In the genomic region with DNA sequence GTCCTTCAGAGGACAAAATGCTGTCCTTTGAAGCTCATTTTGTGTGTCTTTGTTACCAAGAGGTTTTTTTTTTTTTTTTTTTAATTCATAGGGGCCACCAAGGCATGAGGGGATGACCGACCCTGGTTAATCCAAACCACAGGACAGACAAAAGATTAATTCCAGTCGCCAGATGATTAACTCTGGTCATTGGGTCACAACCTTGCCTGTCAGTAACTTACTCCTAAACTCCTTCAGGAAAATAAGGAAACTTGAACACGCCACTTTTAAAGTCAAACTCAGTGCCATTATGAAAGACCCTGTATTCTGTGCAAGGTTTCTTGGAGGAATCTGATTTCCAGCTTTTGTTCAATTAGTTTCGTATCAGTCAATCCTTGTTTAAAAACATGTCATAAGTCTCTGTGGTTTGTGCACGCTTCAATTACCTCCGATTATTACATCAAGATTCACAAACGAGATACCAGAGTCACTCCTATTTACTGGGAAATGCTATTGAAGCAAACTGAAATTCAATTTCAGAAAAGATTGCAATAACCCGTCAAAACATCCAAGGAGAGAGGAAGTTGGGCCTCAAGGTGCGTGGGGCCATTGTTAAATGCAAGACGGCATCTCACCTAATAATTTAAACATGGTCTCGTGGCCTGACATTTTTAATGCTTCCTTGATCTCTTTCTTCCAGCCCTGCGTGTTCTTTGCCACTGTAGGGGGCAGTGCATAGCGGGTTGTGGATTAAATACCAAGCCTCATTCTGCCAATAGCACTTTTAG, we compare ENCODE assay signal across 14 cellular contexts. TPM values are rescaled to one million over a fixed set of nuclear protein-coding genes. Genes with fewer than 3 reads are reported as not detected.
DNase-seq lines count a peak whose midpoint lies in the region; ATAC-seq and TF ChIP-seq lines count a peak whose summit lies in the region.
"Had no signal": no experiment of that assay in that cellular context is flagged by ENCODE, and none has a peak within 500 bp of the region (broad histone marks: within the 10 kb centered on the region; RNA-seq: fewer than 3 reads in every experiment).

No MANE protein-coding gene starts in this region.

- peak; percentile 75 for DNase-seq in Caki2 (ENCODE audit: low read depth)
- peak; percentile 72 for DNase-seq in RPMI7951 (ENCODE audit: low read depth)
- DNase-seq in fibroblast of pulmonary artery (ENCODE audit: low read depth): no peak
- no peak for DNase-seq in osteocyte (ENCODE audit: extremely low spot score, unreplicated experiment)
- DNase-seq in 8988T: no peak
- no peak for DNase-seq in NCI-H2196 (lab: John Stamatoyannopoulos, UW; ENCODE audit: unreplicated experiment)
- DNase-seq: activated B cell treated with CpG ODN at 0.5 μM for 24 hours; CD8-positive, alpha-beta memory T cell; colonic mucosa; MM.1S; SHP77 had no signal

- H3K4me1 Mint-ChIP-seq in osteocyte (ENCODE audit: unreplicated experiment): peaks cover 92% of the 10 kb centered on the region
- H3K4me1 Mint-ChIP-seq: activated B cell treated with CpG ODN at 0.5 μM for 24 hours; CD8-positive, alpha-beta memory T cell had no signal

- in situ Hi-C loops in Caki2 (cut with HindIII; ENCODE audit: low pct_unique_long_range_greater_than_20kb, low sequenced_read_pairs): no loop called here

- H3K4me3 ChIP-seq in fibroblast of pulmonary artery (replicated peaks; ENCODE audit: low read depth, low read length): no peak overlapping the region
- H3K4me3 ChIP-seq: colonic mucosa had no signal

- ATAC-seq in HG02763 (IDR thresholded peaks at IDR 0.05; ENCODE audit: unreplicated experiment) (no peak), GM18511 (IDR thresholded peaks at IDR 0.05; ENCODE audit: unreplicated experiment) (no peak)

- peak; percentile 9 for TF ChIP-seq CTCF in fibroblast of pulmonary artery (IDR thresholded peaks at IDR 0.05; ENCODE audit: low read length, missing control alignments)
- peak; percentile 57 for TF ChIP-seq CTCF in osteocyte (IDR thresholded peaks at IDR 0.05)

- no peaks in the 10 kb centered on the region for H3K27me3 Mint-ChIP-seq in osteocyte (ENCODE audit: unreplicated experiment)

- H3K36me3 Mint-ChIP-seq in osteocyte (ENCODE audit: unreplicated experiment): peaks cover 22% of the 10 kb centered on the region
- H3K36me3 Mint-ChIP-seq: CD8-positive, alpha-beta memory T cell had no signal

- H3K9me3 Mint-ChIP-seq in osteocyte (ENCODE audit: unreplicated experiment): no peaks in the 10 kb centered on the region
- H3K9me3 Mint-ChIP-seq: activated B cell treated with CpG ODN at 0.5 μM for 24 hours; activated T-helper 2 cell treated with anti-CD3 and anti-CD28 coated beads, Interferon-gamma antibody, Interleukin-2, Interleukin-4, amounts not matched to agents 10 μg/mL and 5 μg/mL and 100 μg/mL, durations not matched to agents 14 hours and 24 hours and 36 hours; CD8-positive, alpha-beta memory T cell had no signal

- H3K27ac Mint-ChIP-seq in osteocyte (ENCODE audit: unreplicated experiment): peak overlapping the region; percentile 95
- H3K27ac Mint-ChIP-seq: activated B cell treated with CpG ODN at 0.5 μM for 24 hours; activated T-helper 2 cell treated with anti-CD3 and anti-CD28 coated beads, Interferon-gamma antibody, Interleukin-2, Interleukin-4, amounts not matched to agents 10 μg/mL and 5 μg/mL and 100 μg/mL, durations not matched to agents 14 hours and 24 hours and 36 hours; CD8-positive, alpha-beta memory T cell had no signal

- H3K4me3 Mint-ChIP-seq in osteocyte (ENCODE audit: unreplicated experiment): peak overlapping the region; percentile 31
- H3K4me3 Mint-ChIP-seq: activated B cell treated with CpG ODN at 0.5 μM for 24 hours; CD8-positive, alpha-beta memory T cell had no signal

RNA-seq across cellular contexts. Expression of gene NRP1, which starts 44.0 kb away (rescaled TPM):
- 18.1 and 18.4 TPM in 2 replicates for total RNA-seq in Caki2 (2014; rRNA removed; shearing (Covaris generic); ENCODE audit: low replicate concordance)
- total RNA-seq in RPMI7951 (2014; rRNA removed; shearing (Covaris generic)): 308 and 390 TPM in 2 replicates
- total RNA-seq in osteocyte: 208 and 222 TPM in 2 replicates
- total RNA-seq: activated B cell treated with CpG ODN at 0.5 μM for 24 hours had no signal

Comparison
In these comparisons a context has a peak if more than half of its experiments do, and no peak if none do; other contexts are left out.
1. DNase-seq: peak in Caki2 (single experiment) and RPMI7951 (single experiment); none in fibroblast of pulmonary artery (single experiment), osteocyte (single experiment), 8988T (single experiment) and NCI-H2196 (single experiment).
2. RNA of gene NRP1, which starts 44.0 kb away (total RNA-seq): 308 to 390 TPM in RPMI7951 and 208 to 222 TPM in osteocyte; 18.1 to 18.4 TPM in Caki2; every median in the first group is over 10 times any median in the second.